ENCODE assay signal across 1 cellular context in genomic region chr5:61535828-61536227, GRCh38.
TF ChIP-seq lines count a peak whose summit lies in the region.

No MANE protein-coding gene starts in this region.

TF ChIP-seq in GM23338, 12 proteins besides CTCF, POLR2A, EP300 and RAD21 (continued from another document):
- no peak for TF ChIP-seq ZNF462 (CRISPR knock-in tag; IDR thresholded peaks at IDR 0.05)
- no peak for TF ChIP-seq REST (IDR thresholded peaks at IDR 0.05; ENCODE audit: unreplicated experiment)
- TF ChIP-seq JUNB (IDR thresholded peaks at IDR 0.05; ENCODE audit: unreplicated experiment) = no peak
- no peak for TF ChIP-seq ZNF331 (CRISPR knock-in tag; IDR thresholded peaks at IDR 0.05; ENCODE audit: low read depth)
- TF ChIP-seq CREB1 (CRISPR knock-in tag; IDR thresholded peaks at IDR 0.05; ENCODE audit: low read depth) = no peak
- no peak for TF ChIP-seq POLR2AphosphoS5 (IDR thresholded peaks at IDR 0.05; ENCODE audit: low read depth)
- no peak for TF ChIP-seq EZH2 (IDR thresholded peaks at IDR 0.05; ENCODE audit: low read depth, unreplicated experiment)
- TF ChIP-seq STAT1 (IDR thresholded peaks at IDR 0.05; ENCODE audit: unreplicated experiment) = no peak
- TF ChIP-seq NANOG (IDR thresholded peaks at IDR 0.05; ENCODE audit: borderline replicate concordance) = no peak
